8 cellular contexts compared by ENCODE assay signal in genomic region chr9:137188086-137188489, GRCh38. TPM values are rescaled to one million over a fixed set of nuclear protein-coding genes. Genes with fewer than 3 reads are reported as not detected.
DNase-seq lines count a peak whose midpoint lies in the region; ATAC-seq and TF ChIP-seq lines count a peak whose summit lies in the region.

No MANE protein-coding gene starts in this region.

- TF ChIP-seq CTCF in C4-2B (conservative IDR thresholded peaks at IDR 0.05): no peak
- TF ChIP-seq CTCF in nephron progenitor cell (IDR thresholded peaks at IDR 0.05): no peak

- H3K27me3 Mint-ChIP-seq in nephron progenitor cell (ENCODE audit: low read depth, poor library complexity): no peaks in the 10 kb centered on the region

- H3K4me1 Mint-ChIP-seq in nephron progenitor cell: peaks cover 33% of the 10 kb centered on the region

- H3K4me3 ChIP-seq in MG63: peak overlapping the region; percentile 88
- H3K4me3 ChIP-seq in effector memory CD4-positive, alpha-beta T cell (ENCODE audit: insufficient read depth, low read depth, low read length, poor library complexity, severe bottlenecking): peak overlapping the region; percentile 88

- no peak for DNase-seq in MG63
- DNase-seq in effector memory CD4-positive, alpha-beta T cell: peak in 1 of 3 donors; percentile 2
- DNase-seq in nephron progenitor cell: no peak
- no peak for DNase-seq in NCI-H510A treated with DMSO at 0.1 percent for 48 hours (lab: John Stamatoyannopoulos, UW)
- no peak for DNase-seq in mesenteric fat pad (ENCODE audit: low spot score)

- H3K36me3 ChIP-seq in MG63: peaks cover 18% of the 10 kb centered on the region
- peaks cover 42% of the 10 kb centered on the region for H3K36me3 ChIP-seq in effector memory CD4-positive, alpha-beta T cell (ENCODE audit: control insufficient read depth, insufficient read depth, low read length)

- peaks cover 37% of the 10 kb centered on the region for H3K4me1 ChIP-seq in effector memory CD4-positive, alpha-beta T cell (ENCODE audit: control insufficient read depth, insufficient read depth, low read length, poor library complexity, severe bottlenecking)

- no peaks in the 10 kb centered on the region for H3K9me3 ChIP-seq in MG63
- H3K9me3 ChIP-seq in effector memory CD4-positive, alpha-beta T cell (ENCODE audit: control insufficient read depth, low read length): no peaks in the 10 kb centered on the region

- H3K36me3 Mint-ChIP-seq in nephron progenitor cell (ENCODE audit: low read depth): peaks cover 9% of the 10 kb centered on the region

- H3K9me3 Mint-ChIP-seq in nephron progenitor cell: no peaks in the 10 kb centered on the region

- no peak for ATAC-seq in HG03439 (IDR thresholded peaks at IDR 0.05; ENCODE audit: unreplicated experiment)
- ATAC-seq in GM19324 (IDR thresholded peaks at IDR 0.05; ENCODE audit: low FRiP score, unreplicated experiment): no peak

- H3K4me3 Mint-ChIP-seq in nephron progenitor cell: peak overlapping the region; percentile 93

- H3K27ac ChIP-seq in C4-2B: peak overlapping the region; percentile 93
- H3K27ac ChIP-seq in effector memory CD4-positive, alpha-beta T cell (ENCODE audit: insufficient read depth, low read length, poor library complexity, severe bottlenecking): peak overlapping the region; percentile 96

- peak overlapping the region; percentile 90 for H3K27ac Mint-ChIP-seq in nephron progenitor cell

- no peaks in the 10 kb centered on the region for H3K27me3 ChIP-seq in MG63
- H3K27me3 ChIP-seq in effector memory CD4-positive, alpha-beta T cell (replicated peaks; ENCODE audit: control insufficient read depth, insufficient read depth, low read length, poor library complexity, severe bottlenecking): no peaks in the 10 kb centered on the region

RNA-seq across cellular contexts. Expression of gene ANAPC2, which starts 0.3 kb away (rescaled TPM):
- 31.1 and 34.6 TPM in 2 replicates for total RNA-seq in MG63 (2014; rRNA removed; shearing (Covaris generic); ENCODE audit: low replicate concordance)
- 39.3 TPM for total RNA-seq in mesenteric fat pad

RNA-seq across cellular contexts. Expression of gene SSNA1, which starts 0.4 kb away (rescaled TPM):
- 161 and 267 TPM in 2 replicates for total RNA-seq in MG63 (2014; rRNA removed; shearing (Covaris generic); ENCODE audit: low replicate concordance)
- 53.3 TPM for total RNA-seq in mesenteric fat pad

RNA-seq across cellular contexts. Expression of gene TPRN, which starts 12.5 kb away (rescaled TPM):
- 6.2 and 12.0 TPM in 2 replicates for total RNA-seq in MG63 (2014; rRNA removed; shearing (Covaris generic); ENCODE audit: low replicate concordance)
- 5.1 TPM for total RNA-seq in mesenteric fat pad

RNA-seq across cellular contexts. Expression of gene TMEM210, which starts 16.2 kb away (rescaled TPM):
- not detected in 2 replicates for total RNA-seq in MG63 (2014; rRNA removed; shearing (Covaris generic); ENCODE audit: low replicate concordance)
- not detected for total RNA-seq in mesenteric fat pad

RNA-seq across cellular contexts. Expression of gene TMEM203, which starts 17.4 kb away (rescaled TPM):
- total RNA-seq in MG63 (2014; rRNA removed; shearing (Covaris generic); ENCODE audit: low replicate concordance): 33.5 and 61.7 TPM in 2 replicates
- total RNA-seq in mesenteric fat pad: 24.8 TPM
